ENCODE assay signal across 32 cellular contexts in the genomic region with DNA sequence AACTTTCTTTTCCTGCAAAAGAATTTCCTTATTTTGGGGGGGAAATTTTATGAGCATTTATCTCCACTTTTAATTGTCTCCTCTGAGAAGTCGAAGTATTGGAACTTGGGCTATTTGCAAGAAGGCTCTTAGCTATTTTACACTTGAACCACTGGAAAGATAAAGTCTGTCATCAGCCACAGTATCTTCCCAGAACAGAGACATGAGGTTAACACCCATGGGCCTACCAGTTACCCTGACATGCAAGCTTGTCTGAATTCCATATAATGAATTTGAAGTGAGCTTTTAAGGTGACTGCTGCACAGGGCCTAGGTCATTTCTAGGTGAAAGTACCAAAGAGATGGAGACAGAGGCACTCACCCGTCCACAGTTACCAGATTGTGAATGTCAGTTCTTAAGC.
"Had no signal": no experiment of that assay in that cellular context is flagged by ENCODE, and none has a peak within 500 bp of the region (broad histone marks: within the 10 kb centered on the region; RNA-seq: fewer than 3 reads in every experiment).

No MANE protein-coding gene starts in this region.

- H3K36me3 Mint-ChIP-seq: activated naive CD8-positive, alpha-beta T cell had no signal

- H3K4me3 Mint-ChIP-seq: activated CD4-positive, alpha-beta memory T cell treated with anti-CD3 and anti-CD28 coated beads, Interleukin-2, amount 10 ng/mL, durations not matched to agents 7 days and 5 days; activated CD4-positive, alpha-beta T cell treated with anti-CD3 and anti-CD28 coated beads, Interleukin-2, amount 10 ng/mL, durations not matched to agents 7 days and 5 days; activated naive CD8-positive, alpha-beta T cell; activated T-cell treated with anti-CD3 and anti-CD28 coated beads, Interleukin-2, amount 50 U/mL, for 4 hours; activated T-helper 17 cell treated with anti-CD3 and anti-CD28 coated beads, Interleukin-2, amount 50 U/mL, for 72 hours; central memory CD8-positive, alpha-beta T cell; dendritic cell treated with granulocyte-macrophage colony-stimulating factor and Interleukin-4, amounts not matched to agents 40 ng/mL and 50 ng/mL, for 4 days; endodermal cell; WTC11 had no signal

- H3K4me1 ChIP-seq: esophagus squamous epithelium, gastroesophageal sphincter, heart left ventricle had no signal

- H3K36me3 ChIP-seq: brain microvascular endothelial cell, esophagus squamous epithelium, gastroesophageal sphincter, heart left ventricle had no signal

- DNase-seq: activated CD4-positive, alpha-beta memory T cell treated with anti-CD3 and anti-CD28 coated beads, Interleukin-2, amount 10 ng/mL, durations not matched to agents 7 days and 5 days; activated CD4-positive, alpha-beta T cell treated with anti-CD3 and anti-CD28 coated beads for 1 hour; activated CD4-positive, alpha-beta T cell treated with anti-CD3 and anti-CD28 coated beads for 4 hours; activated CD4-positive, alpha-beta T cell treated with anti-CD3 and anti-CD28 coated beads, Interleukin-2, amount 10 ng/mL, durations not matched to agents 7 days and 5 days; activated CD4-positive, alpha-beta T cell treated with anti-CD3 and anti-CD28 coated beads, Interleukin-2, amount 50 U/mL, for 4 hours; activated effector memory CD4-positive, alpha-beta T cell treated with Interleukin-2 at 50 U/mL for 16 hours; activated gamma-delta T cell treated with Interleukin-2 at 50 U/mL for 16 hours; activated naive CD4-positive, alpha-beta T cell treated with anti-CD3 and anti-CD28 coated beads, Interleukin-2, amount 50 U/mL, for 16 hours; activated naive CD4-positive, alpha-beta T cell treated with Interleukin-2 at 50 U/mL for 16 hours; activated T-cell treated with anti-CD3 and anti-CD28 coated beads, Interleukin-2, amount 50 U/mL, for 4 hours; amniotic stem cell; anterior cingulate cortex; brain microvascular endothelial cell; dorsolateral prefrontal cortex; effector memory CD4-positive, alpha-beta T cell; endodermal cell; esophagus squamous epithelium; foreskin melanocyte; glutamatergic neuron; heart left ventricle; hypothalamus had no signal

- H3K27ac ChIP-seq: brain microvascular endothelial cell, coronary artery, dorsolateral prefrontal cortex, esophagus squamous epithelium, gastroesophageal sphincter, heart left ventricle, VCaP had no signal

- FAIRE-seq: astrocyte, bronchial epithelial cell, TTC549 had no signal

- H3K27ac Mint-ChIP-seq: activated CD4-positive, alpha-beta memory T cell treated with anti-CD3 and anti-CD28 coated beads, Interleukin-2, amount 10 ng/mL, durations not matched to agents 7 days and 5 days; activated CD4-positive, alpha-beta T cell treated with anti-CD3 and anti-CD28 coated beads, Interleukin-2, amount 10 ng/mL, durations not matched to agents 7 days and 5 days; activated naive CD8-positive, alpha-beta T cell; activated T-helper 17 cell treated with anti-CD3 and anti-CD28 coated beads, Interleukin-2, amount 50 U/mL, for 72 hours; dendritic cell treated with granulocyte-macrophage colony-stimulating factor and Interleukin-4, amounts not matched to agents 40 ng/mL and 50 ng/mL, for 4 days; endodermal cell; WTC11 had no signal

- H3K27me3 ChIP-seq: brain microvascular endothelial cell, esophagus squamous epithelium, gastroesophageal sphincter had no signal

- H3K27me3 Mint-ChIP-seq: activated naive CD8-positive, alpha-beta T cell; central memory CD8-positive, alpha-beta T cell; dendritic cell treated with granulocyte-macrophage colony-stimulating factor and Interleukin-4, amounts not matched to agents 40 ng/mL and 50 ng/mL, for 4 days had no signal

- H3K4me1 Mint-ChIP-seq: activated CD4-positive, alpha-beta T cell treated with anti-CD3 and anti-CD28 coated beads, Interleukin-2, amount 10 ng/mL, durations not matched to agents 7 days and 5 days; activated T-helper 17 cell treated with anti-CD3 and anti-CD28 coated beads, Interleukin-2, amount 50 U/mL, for 72 hours; central memory CD8-positive, alpha-beta T cell had no signal

- ATAC-seq: activated T-cell treated with anti-CD3 and anti-CD28 coated beads, Interleukin-2, amount 50 U/mL, for 4 hours; activated T-helper 17 cell treated with anti-CD3 and anti-CD28 coated beads, Interleukin-2, amount 50 U/mL, for 72 hours; gastroesophageal sphincter; heart left ventricle; WTC11 had no signal

- H3K9me3 ChIP-seq: esophagus squamous epithelium, gastroesophageal sphincter, heart left ventricle had no signal

- H3K9me3 Mint-ChIP-seq: activated CD4-positive, alpha-beta T cell treated with anti-CD3 and anti-CD28 coated beads, Interleukin-2, amount 10 ng/mL, durations not matched to agents 7 days and 5 days; activated T-cell treated with anti-CD3 and anti-CD28 coated beads, Interleukin-2, amount 50 U/mL, for 4 hours; activated T-helper 17 cell treated with anti-CD3 and anti-CD28 coated beads, Interleukin-2, amount 50 U/mL, for 72 hours; central memory CD8-positive, alpha-beta T cell; dendritic cell treated with granulocyte-macrophage colony-stimulating factor and Interleukin-4, amounts not matched to agents 40 ng/mL and 50 ng/mL, for 4 days had no signal

- H3K4me3 ChIP-seq: coronary artery, dorsolateral prefrontal cortex, esophagus squamous epithelium, gastroesophageal sphincter, heart left ventricle had no signal
